8 cellular contexts compared by ENCODE assay signal in the genomic region with DNA sequence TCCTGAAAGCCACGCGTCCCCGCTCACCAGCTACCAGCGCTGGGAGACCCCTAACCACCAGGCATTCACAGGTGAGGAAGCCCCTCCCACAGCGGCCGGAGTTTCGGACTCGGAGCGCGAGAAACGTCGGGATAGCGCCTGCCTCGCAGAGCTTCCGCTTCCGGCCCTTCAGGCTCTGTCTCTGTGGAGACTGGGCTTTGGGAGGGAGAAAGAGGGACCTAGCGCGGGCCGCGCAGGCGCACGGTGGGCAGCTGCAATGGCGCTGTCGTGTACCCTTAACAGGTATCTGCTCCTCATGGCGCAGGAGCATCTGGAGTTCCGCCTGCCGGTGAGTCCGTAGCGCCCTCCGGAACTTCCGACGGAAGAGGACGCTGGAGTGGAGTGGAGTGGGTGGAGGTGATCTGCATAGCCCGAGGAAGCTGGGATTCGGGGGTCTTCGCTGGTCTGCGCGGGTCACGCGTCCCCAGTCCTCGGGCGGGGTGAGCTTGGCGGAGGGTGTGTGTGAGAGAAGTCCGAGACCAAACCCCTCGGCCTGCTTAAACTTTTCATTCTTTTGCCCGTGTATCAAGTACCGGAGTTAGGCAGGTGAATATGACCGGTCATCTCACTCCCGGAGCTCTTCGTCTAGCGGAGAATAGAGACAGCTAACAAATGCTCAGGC. TPM values are rescaled to one million over a fixed set of nuclear protein-coding genes. Genes with fewer than 3 reads are reported as not detected.
DNase-seq lines count a peak whose midpoint lies in the region; ATAC-seq, FAIRE-seq and TF ChIP-seq lines count a peak whose summit lies in the region.

Gene TRMT11, plus strand, starts transcription at position 246 of the 661 bp plus-strand sequence. Its CDS starts 11 bp downstream, at position 257.

- no peak within 1 kb of the TSS for H3K4me3 Mint-ChIP-seq in HFFc6

- H3K36me3 ChIP-seq in pancreas (no peaks in the 10 kb centered on the region), tibial artery (no peaks in the 10 kb centered on the region)

- H3K36me3 Mint-ChIP-seq in HFFc6 (ENCODE audit: low read depth), result no peaks in the 10 kb centered on the region
- no peaks in the 10 kb centered on the region for H3K36me3 Mint-ChIP-seq in activated naive CD4-positive, alpha-beta T cell treated with anti-CD3 and anti-CD28 coated beads, Interleukin-2, amount 50 U/mL, for 72 hours

- no peak within 1 kb of the TSS for H3K27ac Mint-ChIP-seq in HFFc6
- no peak within 1 kb of the TSS for H3K27ac Mint-ChIP-seq in activated naive CD4-positive, alpha-beta T cell treated with anti-CD3 and anti-CD28 coated beads, Interleukin-2, amount 50 U/mL, for 72 hours

- H3K27ac ChIP-seq in pancreas, result peak within 1 kb of the TSS; percentile 25 to 88 (median 86)
- peak within 1 kb of the TSS; percentile 84 to 87 for H3K27ac ChIP-seq in tibial artery

- H3K27me3 ChIP-seq in pancreas (no peaks in the 10 kb centered on the region), tibial artery (no peaks in the 10 kb centered on the region)

- no peaks in the 10 kb centered on the region for H3K9me3 Mint-ChIP-seq in HFFc6
- no peaks in the 10 kb centered on the region for H3K9me3 Mint-ChIP-seq in activated naive CD4-positive, alpha-beta T cell treated with anti-CD3 and anti-CD28 coated beads, Interleukin-2, amount 50 U/mL, for 72 hours

- H3K4me3 ChIP-seq in GM08714 (ENCODE audit: low read length), result peak within 1 kb of the TSS; percentile 71
- peak within 1 kb of the TSS; percentile 62 to 79 (median 76) for H3K4me3 ChIP-seq in pancreas
- peak within 1 kb of the TSS; percentile 75 to 77 for H3K4me3 ChIP-seq in tibial artery

- intact Hi-C loops in Right ventricle myocardium superior (cut with DNase I) (no loop called here), pancreas (cut with DNase I) (no loop called here), tibial artery (cut with DNase I; ENCODE audit: low total_unique reads) (no loop called here)

- no peaks in the 10 kb centered on the region for H3K9me3 ChIP-seq in pancreas
- no peaks in the 10 kb centered on the region for H3K9me3 ChIP-seq in tibial artery

- H3K27me3 Mint-ChIP-seq in HFFc6 (ENCODE audit: insufficient read depth), result no peaks in the 10 kb centered on the region; the same call in 1 of the 2 replicates

- ATAC-seq in SK-N-SH treated with all-trans-retinoic acid at 6 μM for 48 hours, result peak; percentile 97
- ATAC-seq in activated naive CD4-positive, alpha-beta T cell treated with anti-CD3 and anti-CD28 coated beads, Interleukin-2, amount 50 U/mL, for 72 hours, result peak; percentile 98 to 99
- peak; percentile 99 for ATAC-seq in Right ventricle myocardium superior (ENCODE audit: poor library complexity)
- ATAC-seq in pancreas, result peak; percentile 97 to 99 (median 98)

- no peak for FAIRE-seq in pancreas (lab: Jason Lieb, UNC)

- 0 to 1% methylated on average over 51 of the region's 51 CpGs for WGBS in pancreas, 2 donors

- DNase-seq in HFFc6, result peak; percentile 83
- DNase-seq in NAMALWA (ENCODE audit: low spot score), result peak; percentile 88
- peak; percentile 79 to 88 for DNase-seq in activated naive CD4-positive, alpha-beta T cell treated with anti-CD3 and anti-CD28 coated beads, Interleukin-2, amount 50 U/mL, for 72 hours (ENCODE audit: low spot score in 2 of 2)
- peak; percentile 92 for DNase-seq in Right ventricle myocardium superior
- peak; percentile 89 to 96 (median 90) for DNase-seq in pancreas
- DNase-seq in tibial artery, result peak; percentile 82 to 93

- peak; percentile 2; the same call in 1 of the 2 replicates for TF ChIP-seq CTCF in HFFc6 (IDR thresholded peaks at IDR 0.05)
- TF ChIP-seq CTCF in pancreas (IDR thresholded peaks at IDR 0.05), result no peak
- TF ChIP-seq CTCF in tibial artery (IDR thresholded peaks at IDR 0.05), result peak in 1 of 2 experiments; percentile 21

- H3K4me1 ChIP-seq in pancreas (peaks cover 0 to 29% (median 6%) of the 10 kb centered on the region in 3 donors), tibial artery (peaks cover 0 to 24% (median 9%) of the 10 kb centered on the region in 4 donors)

- H3K4me1 Mint-ChIP-seq in HFFc6 (ENCODE audit: low read depth), result no peaks in the 10 kb centered on the region; the same call in 1 of the 2 replicates

TF ChIP-seq in SK-N-SH treated with all-trans-retinoic acid at 6 μM for 48 hours, 23 proteins besides CTCF, POLR2A, EP300 and RAD21:
- no peak for TF ChIP-seq RARB (CRISPR knock-in tag; IDR thresholded peaks at IDR 0.05)
- no peak for TF ChIP-seq ISL1 (CRISPR knock-in tag; IDR thresholded peaks at IDR 0.05)
- no peak for TF ChIP-seq CSDC2 (CRISPR knock-in tag; IDR thresholded peaks at IDR 0.05)
- TF ChIP-seq POU6F1 (CRISPR knock-in tag; IDR thresholded peaks at IDR 0.05; ENCODE audit: borderline replicate concordance, low read depth), result no peak
- TF ChIP-seq TCF4 (CRISPR knock-in tag; IDR thresholded peaks at IDR 0.05; ENCODE audit: borderline replicate concordance), result no peak
- no peak for TF ChIP-seq BACH2 (CRISPR knock-in tag; IDR thresholded peaks at IDR 0.05; ENCODE audit: borderline replicate concordance)
- TF ChIP-seq GLIS3 (CRISPR knock-in tag; IDR thresholded peaks at IDR 0.05), result no peak
- TF ChIP-seq CREB5 (CRISPR knock-in tag; IDR thresholded peaks at IDR 0.05; ENCODE audit: low read depth), result no peak
- no peak for TF ChIP-seq ZFP30 (CRISPR knock-in tag; IDR thresholded peaks at IDR 0.05)
- TF ChIP-seq ARNTL (CRISPR knock-in tag; IDR thresholded peaks at IDR 0.05; ENCODE audit: borderline replicate concordance, low read depth), result no peak
- no peak for TF ChIP-seq ESRRG (CRISPR knock-in tag; IDR thresholded peaks at IDR 0.05)
- TF ChIP-seq, protein P1, sequence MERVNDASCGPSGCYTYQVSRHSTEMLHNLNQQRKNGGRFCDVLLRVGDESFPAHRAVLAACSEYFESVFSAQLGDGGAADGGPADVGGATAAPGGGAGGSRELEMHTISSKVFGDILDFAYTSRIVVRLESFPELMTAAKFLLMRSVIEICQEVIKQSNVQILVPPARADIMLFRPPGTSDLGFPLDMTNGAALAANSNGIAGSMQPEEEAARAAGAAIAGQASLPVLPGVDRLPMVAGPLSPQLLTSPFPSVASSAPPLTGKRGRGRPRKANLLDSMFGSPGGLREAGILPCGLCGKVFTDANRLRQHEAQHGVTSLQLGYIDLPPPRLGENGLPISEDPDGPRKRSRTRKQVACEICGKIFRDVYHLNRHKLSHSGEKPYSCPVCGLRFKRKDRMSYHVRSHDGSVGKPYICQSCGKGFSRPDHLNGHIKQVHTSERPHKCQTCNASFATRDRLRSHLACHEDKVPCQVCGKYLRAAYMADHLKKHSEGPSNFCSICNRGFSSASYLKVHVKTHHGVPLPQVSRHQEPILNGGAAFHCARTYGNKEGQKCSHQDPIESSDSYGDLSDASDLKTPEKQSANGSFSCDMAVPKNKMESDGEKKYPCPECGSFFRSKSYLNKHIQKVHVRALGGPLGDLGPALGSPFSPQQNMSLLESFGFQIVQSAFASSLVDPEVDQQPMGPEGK (CRISPR knock-in tag; IDR thresholded peaks at IDR 0.05; ENCODE audit: borderline replicate concordance), result no peak
- TF ChIP-seq ZNF565 (CRISPR knock-in tag; conservative IDR thresholded peaks at IDR 0.05; ENCODE audit: low read depth), result no peak
TF ChIP-seq in SK-N-SH treated with all-trans-retinoic acid at 6 μM for 48 hours: peak in this region for 0.

RNA-seq across cellular contexts. Expression of gene TRMT11, which starts in this region (rescaled TPM):
- total RNA-seq in HFFc6 (2021; fragmentation: NEBNext Ultra II Directional; extraction: Animal tissue kit (Norgen Biotek cat#: 25700)), result 10 to 100 TPM; 12.8 to 20.7 (median 15.2) TPM
- 10 to 100 TPM; 33.0 to 53.6 TPM for total RNA-seq in activated naive CD4-positive, alpha-beta T cell treated with anti-CD3 and anti-CD28 coated beads, Interleukin-2, amount 50 U/mL, for 72 hours
- total RNA-seq in Right ventricle myocardium superior (13.5 TPM), pancreas (10 to 100 TPM in 4 of 6 donors, 1 to 10 TPM in 2; 7.2 to 11.6 (median 10.7) TPM)
- 10 to 100 TPM in 1 of 2 donors, 1 to 10 TPM in 1; 6.1 to 11.4 TPM for polyA plus RNA-seq in pancreas

Comparison
In these comparisons a context has a peak if more than half of its experiments do, and no peak if none do; other contexts are left out.
1. Peak in every context shown above with its lines: DNase-seq, ATAC-seq, H3K4me3 ChIP-seq and H3K27ac ChIP-seq.